ENCODE assay signal across 8 cellular contexts in the genomic region with DNA sequence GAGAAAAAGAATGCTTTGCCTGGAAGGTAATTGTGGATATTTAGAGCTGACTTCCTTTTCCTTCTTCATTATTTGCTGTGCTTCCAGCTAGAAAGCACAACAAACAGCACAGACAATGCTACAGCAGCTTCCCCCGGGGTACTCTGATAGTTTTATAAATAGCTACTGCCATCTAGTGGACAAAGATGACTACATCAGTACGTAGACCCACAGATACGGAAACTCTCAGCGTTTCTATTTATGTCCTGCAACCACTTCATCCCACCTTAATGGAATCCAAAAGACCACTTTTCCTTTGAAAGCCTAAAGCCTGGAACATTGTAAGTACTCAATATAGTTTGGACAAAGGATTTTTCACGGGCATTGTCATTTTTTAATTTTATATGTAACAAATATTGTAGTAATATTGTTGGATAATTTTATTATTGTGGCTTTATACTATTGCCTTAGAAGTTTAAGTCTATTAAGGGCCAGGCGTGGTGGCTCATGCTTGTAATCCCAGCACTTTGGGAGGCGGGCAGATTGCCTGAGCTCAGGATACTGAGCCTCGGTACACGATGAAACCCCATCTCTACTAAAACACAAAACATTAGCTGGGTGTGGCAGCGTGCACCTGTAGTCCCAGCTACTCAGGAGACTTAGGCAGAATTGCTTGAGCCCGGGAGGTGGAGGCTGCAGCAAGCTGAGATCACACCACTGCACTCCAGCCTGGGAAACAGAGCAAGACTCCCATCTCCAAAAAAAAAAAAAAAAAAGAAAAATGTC. TPM values are rescaled to one million over a fixed set of nuclear protein-coding genes. Genes with fewer than 3 reads are reported as not detected.
DNase-seq lines count a peak whose midpoint lies in the region; ATAC-seq and TF ChIP-seq lines count a peak whose summit lies in the region.

No MANE protein-coding gene starts in this region.

- POLR2A ChIA-PET in activated CD4-positive, alpha-beta memory T cell treated with anti-CD3 and anti-CD28 coated beads, Interleukin-2, amount 10 ng/mL, durations not matched to agents 7 days and 5 days (lab: Charles Lee) = interaction anchor here (0.9 to 6.1 kb wide), 7 partner anchors 12 to 193 kb away, joined by 3 to 93 read pairs (median 3); no protein-coding TSS in a partner anchor

- H3K36me3 ChIP-seq in parathyroid adenoma (ENCODE audit: control insufficient read depth, insufficient read depth, low read length) = no peaks in the 10 kb centered on the region

- H3K4me1 ChIP-seq in parathyroid adenoma = peaks cover 8% of the 10 kb centered on the region

- DNase-seq in DMS79 treated with DMSO at 0.1 percent for 48 hours (lab: John Stamatoyannopoulos, UW) = peak; percentile 93
- peak; percentile 61 for DNase-seq in NCI-H446 treated with DMSO at 0.1 percent for 48 hours (lab: John Stamatoyannopoulos, UW)
- no peak for DNase-seq in activated CD4-positive, alpha-beta memory T cell treated with anti-CD3 and anti-CD28 coated beads, Interleukin-2, amount 10 ng/mL, durations not matched to agents 7 days and 5 days
- DNase-seq in foreskin melanocyte = peak; percentile 68
- no peak for DNase-seq in T-helper 2 cell treated with Interferon-gamma antibody and Interleukin-4, amounts not matched to agents 5 μg/mL and 100 μg/mL, for 36 hours (ENCODE audit: low spot score)

- no peaks in the 10 kb centered on the region for H3K79me2 ChIP-seq in parathyroid adenoma

- peaks cover 54% of the 10 kb centered on the region for H3K4me1 Mint-ChIP-seq in activated CD4-positive, alpha-beta memory T cell treated with anti-CD3 and anti-CD28 coated beads, Interleukin-2, amount 10 ng/mL, durations not matched to agents 7 days and 5 days
- peaks cover 35% of the 10 kb centered on the region for H3K4me1 Mint-ChIP-seq in T-helper 2 cell treated with Interferon-gamma antibody and Interleukin-4, amounts not matched to agents 5 μg/mL and 100 μg/mL, for 36 hours (ENCODE audit: low read depth)

- H3K9ac ChIP-seq in parathyroid adenoma = no peak overlapping the region

- no peak overlapping the region for H3K4me3 ChIP-seq in parathyroid adenoma (ENCODE audit: low read depth, low read length)

- no peak overlapping the region for H3K4me3 Mint-ChIP-seq in activated CD4-positive, alpha-beta memory T cell treated with anti-CD3 and anti-CD28 coated beads, Interleukin-2, amount 10 ng/mL, durations not matched to agents 7 days and 5 days
- no peak overlapping the region for H3K4me3 Mint-ChIP-seq in T-helper 2 cell treated with Interferon-gamma antibody and Interleukin-4, amounts not matched to agents 5 μg/mL and 100 μg/mL, for 36 hours

- H3K27me3 ChIP-seq in parathyroid adenoma (ENCODE audit: control insufficient read depth, insufficient read depth, low read length) = no peaks in the 10 kb centered on the region

- peaks cover 57% of the 10 kb centered on the region for H3K36me3 Mint-ChIP-seq in activated CD4-positive, alpha-beta memory T cell treated with anti-CD3 and anti-CD28 coated beads, Interleukin-2, amount 10 ng/mL, durations not matched to agents 7 days and 5 days (ENCODE audit: low read depth)
- peaks cover 52% of the 10 kb centered on the region for H3K36me3 Mint-ChIP-seq in T-helper 2 cell treated with Interferon-gamma antibody and Interleukin-4, amounts not matched to agents 5 μg/mL and 100 μg/mL, for 36 hours (ENCODE audit: low read depth)

- no peak overlapping the region for H3K4me2 ChIP-seq in parathyroid adenoma (ENCODE audit: low read length)

- peak; percentile 69 for ATAC-seq in GM19455 (IDR thresholded peaks at IDR 0.05; ENCODE audit: unreplicated experiment)
- peak; percentile 78 for ATAC-seq in HG03520 (IDR thresholded peaks at IDR 0.05; ENCODE audit: unreplicated experiment)

- H3K9me3 Mint-ChIP-seq in activated CD4-positive, alpha-beta memory T cell treated with anti-CD3 and anti-CD28 coated beads, Interleukin-2, amount 10 ng/mL, durations not matched to agents 7 days and 5 days = no peaks in the 10 kb centered on the region
- no peaks in the 10 kb centered on the region for H3K9me3 Mint-ChIP-seq in T-helper 2 cell treated with Interferon-gamma antibody and Interleukin-4, amounts not matched to agents 5 μg/mL and 100 μg/mL, for 36 hours

- no peak overlapping the region for H2AFZ ChIP-seq in parathyroid adenoma

- no peaks in the 10 kb centered on the region for H3K9me3 ChIP-seq in parathyroid adenoma (ENCODE audit: control insufficient read depth, low read length)

- H3K27me3 Mint-ChIP-seq in activated CD4-positive, alpha-beta memory T cell treated with anti-CD3 and anti-CD28 coated beads, Interleukin-2, amount 10 ng/mL, durations not matched to agents 7 days and 5 days = no peaks in the 10 kb centered on the region
- H3K27me3 Mint-ChIP-seq in T-helper 2 cell treated with Interferon-gamma antibody and Interleukin-4, amounts not matched to agents 5 μg/mL and 100 μg/mL, for 36 hours (ENCODE audit: low read depth) = no peaks in the 10 kb centered on the region

- H3K27ac Mint-ChIP-seq in activated CD4-positive, alpha-beta memory T cell treated with anti-CD3 and anti-CD28 coated beads, Interleukin-2, amount 10 ng/mL, durations not matched to agents 7 days and 5 days = peak overlapping the region; percentile 67
- H3K27ac Mint-ChIP-seq in T-helper 2 cell treated with Interferon-gamma antibody and Interleukin-4, amounts not matched to agents 5 μg/mL and 100 μg/mL, for 36 hours = no peak overlapping the region

- CTCF ChIA-PET in activated CD4-positive, alpha-beta memory T cell treated with anti-CD3 and anti-CD28 coated beads, Interleukin-2, amount 10 ng/mL, durations not matched to agents 7 days and 5 days (lab: Charles Lee) = interaction anchor here (0.6 to 9.6 kb wide), 46 partner anchors 8 to 1622 kb away, joined by 3 to 109 read pairs (median 4); a partner anchor contains a TSS

- no peak overlapping the region for H3K27ac ChIP-seq in parathyroid adenoma

- peak; percentile 59 for TF ChIP-seq CTCF in parathyroid adenoma (IDR thresholded peaks at IDR 0.05)

RNA-seq across cellular contexts. Expression of a gene that starts 7.5 kb away (rescaled TPM):
- 1,000 to 10,000 TPM; 1,570 to 1,577 TPM for total RNA-seq in activated CD4-positive, alpha-beta memory T cell treated with anti-CD3 and anti-CD28 coated beads, Interleukin-2, amount 10 ng/mL, durations not matched to agents 7 days and 5 days

Comparison
In these comparisons a context has a peak if more than half of its experiments do, and no peak if none do; other contexts are left out.
1. DNase-seq: peak in DMS79 treated with DMSO at 0.1 percent for 48 hours (single experiment), NCI-H446 treated with DMSO at 0.1 percent for 48 hours (single experiment) and foreskin melanocyte (single experiment); none in activated CD4-positive, alpha-beta memory T cell treated with anti-CD3 and anti-CD28 coated beads, Interleukin-2, amount 10 ng/mL, durations not matched to agents 7 days and 5 days (single experiment) and T-helper 2 cell treated with Interferon-gamma antibody and Interleukin-4, amounts not matched to agents 5 μg/mL and 100 μg/mL, for 36 hours (single experiment).